ENCODE assay signal across 25 cellular contexts in the genomic region with DNA sequence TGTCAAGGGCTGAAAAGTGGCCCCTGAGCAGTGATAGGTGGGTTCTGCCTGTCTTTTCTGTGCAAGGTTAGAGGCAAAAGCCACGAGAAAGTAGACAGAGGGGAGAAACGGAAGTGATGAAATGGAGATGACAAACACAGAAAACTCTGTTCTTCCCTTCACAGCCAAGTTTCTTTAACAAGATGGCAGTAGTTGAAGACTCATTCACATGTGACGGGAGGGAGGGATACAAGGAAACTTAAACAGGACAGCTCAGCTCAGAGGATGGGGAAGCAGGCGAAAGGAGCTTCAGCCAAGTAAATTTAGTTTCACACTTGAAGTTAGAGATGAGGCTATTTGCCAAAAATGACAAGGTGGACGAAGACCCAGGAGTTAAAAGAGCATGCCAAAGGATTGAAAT.
"Had no signal": no experiment of that assay in that cellular context is flagged by ENCODE, and none has a peak within 500 bp of the region (broad histone marks: within the 10 kb centered on the region; RNA-seq: fewer than 3 reads in every experiment).

No MANE protein-coding gene starts in this region.

- ATAC-seq: activated CD8-positive, alpha-beta T cell treated with anti-CD3 and anti-CD28 coated beads, Interleukin-2, amount 10 ng/mL, durations not matched to agents 7 days and 5 days; activated naive CD4-positive, alpha-beta T cell treated with anti-CD3 and anti-CD28 coated beads, Interleukin-2, amount 50 U/mL, for 72 hours; gastrocnemius medialis; left ventricle myocardium superior; naive thymus-derived CD8-positive, alpha-beta T cell; pancreas; psoas muscle had no signal

- H3K27me3 ChIP-seq: gastrocnemius medialis, neutrophil, pancreas, right atrium auricular region, spleen, vagina had no signal

- H3K27ac ChIP-seq: gastrocnemius medialis, neutrophil, pancreas, psoas muscle, right atrium auricular region, spleen, thoracic aorta, vagina had no signal

- H3K4me1 ChIP-seq: gastrocnemius medialis, pancreas, psoas muscle, right atrium auricular region, spleen, vagina had no signal

- H3K27me3 Mint-ChIP-seq: dendritic cell treated with granulocyte-macrophage colony-stimulating factor and Interleukin-4, amounts not matched to agents 40 ng/mL and 50 ng/mL, for 4 days; type B pancreatic cell had no signal

- H3K9me3 ChIP-seq: gastrocnemius medialis, neutrophil, pancreas, psoas muscle, right atrium auricular region, thoracic aorta, vagina had no signal

- H3K4me1 Mint-ChIP-seq: brain; mesothelial cell of epicardium; naive thymus-derived CD8-positive, alpha-beta T cell had no signal

- DNase-seq: activated CD4-positive, alpha-beta T cell treated with anti-CD3 and anti-CD28 coated beads for 1 hour; activated CD4-positive, alpha-beta T cell treated with anti-CD3 and anti-CD28 coated beads, Interleukin-2, amount 50 U/mL, for 1 hour; activated CD8-positive, alpha-beta T cell treated with anti-CD3 and anti-CD28 coated beads, Interleukin-2, amount 10 ng/mL, durations not matched to agents 7 days and 5 days; aorta; effector CD4-positive, alpha-beta T cell; erythroblast; gastrocnemius medialis; hippocampal formation; left ventricle myocardium superior; mammary epithelial cell; naive thymus-derived CD8-positive, alpha-beta T cell; pancreas; psoas muscle; spleen; stimulated activated CD4-positive, alpha-beta T cell treated with anti-CD3 and anti-CD28 coated beads, Interleukin-4, amount 100 ng/mL, for 1 hour; stimulated activated naive CD4-positive, alpha-beta T cell treated with Interleukin-2 at 50 U/mL for 16 hours had no signal

- H3K4me3 ChIP-seq: gastrocnemius medialis, pancreas, psoas muscle, right atrium auricular region, spleen, thoracic aorta, vagina had no signal

- H3K36me3 ChIP-seq: gastrocnemius medialis, neutrophil, pancreas, right atrium auricular region, spleen, thoracic aorta, vagina had no signal

- H3K4me3 Mint-ChIP-seq: activated CD8-positive, alpha-beta T cell treated with anti-CD3 and anti-CD28 coated beads, Interleukin-2, amount 10 ng/mL, durations not matched to agents 7 days and 5 days; brain; dendritic cell treated with granulocyte-macrophage colony-stimulating factor and Interleukin-4, amounts not matched to agents 40 ng/mL and 50 ng/mL, for 4 days; mesothelial cell of epicardium; naive thymus-derived CD8-positive, alpha-beta T cell; type B pancreatic cell had no signal

- H3K27ac Mint-ChIP-seq: activated CD8-positive, alpha-beta T cell treated with anti-CD3 and anti-CD28 coated beads, Interleukin-2, amount 10 ng/mL, durations not matched to agents 7 days and 5 days; activated naive CD4-positive, alpha-beta T cell treated with anti-CD3 and anti-CD28 coated beads, Interleukin-2, amount 50 U/mL, for 72 hours; brain; dendritic cell treated with granulocyte-macrophage colony-stimulating factor and Interleukin-4, amounts not matched to agents 40 ng/mL and 50 ng/mL, for 4 days; mesothelial cell of epicardium; naive thymus-derived CD8-positive, alpha-beta T cell; type B pancreatic cell had no signal

- H3K36me3 Mint-ChIP-seq: activated naive CD4-positive, alpha-beta T cell treated with anti-CD3 and anti-CD28 coated beads, Interleukin-2, amount 50 U/mL, for 72 hours; brain; mesothelial cell of epicardium; naive thymus-derived CD8-positive, alpha-beta T cell; type B pancreatic cell had no signal
